Comparison of ENCODE assay signal across 8 cellular contexts in genomic region chr3:169812844-169813677, GRCh38. TPM values are rescaled to one million over a fixed set of nuclear protein-coding genes. Genes with fewer than 3 reads are reported as not detected.
DNase-seq lines count a peak whose midpoint lies in the region; ATAC-seq and TF ChIP-seq lines count a peak whose summit lies in the region.

LRRC34 (minus strand) TSS chr3:169812904; CDS start chr3:169812548, 356 bp downstream.
LRRIQ4 (plus strand) TSS chr3:169812870; CDS start chr3:169821922, 9,052 bp downstream.

- H3K36me3 ChIP-seq in muscle layer of colon (ENCODE audit: insufficient read depth, low read length): no peaks in the 10 kb centered on the region

- peak within 1 kb of the TSS; percentile 68 for H3K27ac ChIP-seq in AG04450 (ENCODE audit: low read depth, low read length)
- peak within 1 kb of the TSS; percentile 82 for H3K27ac ChIP-seq in muscle layer of colon (ENCODE audit: low read depth, low read length)

- peak within 1 kb of the TSS; percentile 60 for H3K4me3 ChIP-seq in AG04450 (ENCODE audit: low read depth, low read length)
- peak within 1 kb of the TSS; percentile 73 to 82 for H3K4me3 ChIP-seq in muscle layer of colon (ENCODE audit: low read depth in 1 of 2, low read length in 2 of 2)

- no peak for TF ChIP-seq CTCF in AG04450 (IDR thresholded peaks at IDR 0.05; ENCODE audit: low read depth, low read length)

- H3K9me3 ChIP-seq in AG04450 (ENCODE audit: control insufficient read depth, insufficient read depth, low read length) (no peaks in the 10 kb centered on the region; the same call in 1 of the 2 replicates), muscle layer of colon (ENCODE audit: low read length) (no peaks in the 10 kb centered on the region)

- H3K4me3 Mint-ChIP-seq in activated CD8-positive, alpha-beta memory T cell treated with anti-CD3 and anti-CD28 coated beads, Interleukin-2, amount 10 ng/mL, durations not matched to agents 7 days and 5 days: peak within 1 kb of the TSS; percentile 75

- POLR2A ChIA-PET in AG04450 (lab: Yijun Ruan, JAX): interaction anchor here (0.7 to 1.3 kb wide), 4 partner anchors 40 to 179 kb away, joined by 3 to 6 read pairs (median 4); partner anchors contain the start of genes ACTRT3, MYNN and SEC62

- H3K36me3 Mint-ChIP-seq in activated CD8-positive, alpha-beta memory T cell treated with anti-CD3 and anti-CD28 coated beads, Interleukin-2, amount 10 ng/mL, durations not matched to agents 7 days and 5 days: peaks cover 16% of the 10 kb centered on the region

- CTCF ChIA-PET in AG04450 (lab: Charles Lee): no interaction called here
- CTCF ChIA-PET in activated CD8-positive, alpha-beta memory T cell treated with anti-CD3 and anti-CD28 coated beads, Interleukin-2, amount 10 ng/mL, durations not matched to agents 7 days and 5 days (lab: Charles Lee): interaction anchor here (0.9 to 1.6 kb wide), 6 partner anchors 13 to 153 kb away, joined by 3 to 8 read pairs (median 4); partner anchors contain the start of gene MYNN

- ATAC-seq in GM19023 (IDR thresholded peaks at IDR 0.05; ENCODE audit: unreplicated experiment) (peak; percentile 46), HG03354 (IDR thresholded peaks at IDR 0.05; ENCODE audit: poor library complexity, severe bottlenecking, unreplicated experiment) (peak; percentile 47), esophagus mucosa (peak; percentile 63)
- ATAC-seq in activated CD8-positive, alpha-beta memory T cell treated with anti-CD3 and anti-CD28 coated beads, Interleukin-2, amount 10 ng/mL, durations not matched to agents 7 days and 5 days: peak; percentile 73

- peaks cover 15% of the 10 kb centered on the region for H3K9me3 Mint-ChIP-seq in activated CD8-positive, alpha-beta memory T cell treated with anti-CD3 and anti-CD28 coated beads, Interleukin-2, amount 10 ng/mL, durations not matched to agents 7 days and 5 days (ENCODE audit: low read depth)

- peak within 1 kb of the TSS; percentile 66 for H3K9ac ChIP-seq in muscle layer of colon (ENCODE audit: low read length)

- DNase-seq in AG04450 (ENCODE audit: low read depth, low spot score) (peak; percentile 23), NCI-H748 treated with DMSO at 0.1 percent for 48 hours (lab: John Stamatoyannopoulos, UW) (peak; percentile 62)
- peak; percentile 92 for DNase-seq in activated CD8-positive, alpha-beta memory T cell treated with anti-CD3 and anti-CD28 coated beads, Interleukin-2, amount 10 ng/mL, durations not matched to agents 7 days and 5 days
- DNase-seq in stimulated activated CD8-positive, alpha-beta memory T cell treated with anti-CD3 and anti-CD28 coated beads, Interleukin-7, amount 100 ng/mL, for 4 hours (ENCODE audit: low read depth in 2 of 2): peak; percentile 52 to 61

- peaks cover 47% of the 10 kb centered on the region for H3K4me1 Mint-ChIP-seq in activated CD8-positive, alpha-beta memory T cell treated with anti-CD3 and anti-CD28 coated beads, Interleukin-2, amount 10 ng/mL, durations not matched to agents 7 days and 5 days

- H3K27me3 ChIP-seq in AG04450 (ENCODE audit: control insufficient read depth, insufficient read depth, low read length): no peaks in the 10 kb centered on the region
- H3K27me3 ChIP-seq in muscle layer of colon (ENCODE audit: control insufficient read depth in 1 of 2, insufficient read depth in 2 of 2, low read length in 2 of 2): no peaks in the 10 kb centered on the region

- H3K4me1 ChIP-seq in muscle layer of colon (ENCODE audit: insufficient read depth, low read length): peaks cover 15% of the 10 kb centered on the region

- H3K27ac Mint-ChIP-seq in activated CD8-positive, alpha-beta memory T cell treated with anti-CD3 and anti-CD28 coated beads, Interleukin-2, amount 10 ng/mL, durations not matched to agents 7 days and 5 days: peak within 1 kb of the TSS; percentile 90

- H3K27me3 Mint-ChIP-seq in activated CD8-positive, alpha-beta memory T cell treated with anti-CD3 and anti-CD28 coated beads, Interleukin-2, amount 10 ng/mL, durations not matched to agents 7 days and 5 days: peaks cover 15% of the 10 kb centered on the region

RNA-seq across cellular contexts. Expression of gene LRRC34, which starts in this region (rescaled TPM):
- polyA plus RNA-seq in AG04450 (2011; rRNA removed): 1.2 and 2.3 TPM in 2 replicates
- 0.18 and 0.52 TPM in 2 replicates for polyA minus RNA-seq in AG04450 (2011; rRNA and poly(A)+ RNA removed)
- 1 to 10 TPM; 7.2 to 9.6 TPM for total RNA-seq in activated CD8-positive, alpha-beta memory T cell treated with anti-CD3 and anti-CD28 coated beads, Interleukin-2, amount 10 ng/mL, durations not matched to agents 7 days and 5 days
- 0.24 TPM for total RNA-seq in esophagus mucosa

RNA-seq across cellular contexts. Expression of gene LRRIQ4, which starts in this region (rescaled TPM):
- polyA plus RNA-seq in AG04450 (2011; rRNA removed): not detected in 2 replicates
- not detected in 2 replicates for polyA minus RNA-seq in AG04450 (2011; rRNA and poly(A)+ RNA removed)
- total RNA-seq in activated CD8-positive, alpha-beta memory T cell treated with anti-CD3 and anti-CD28 coated beads, Interleukin-2, amount 10 ng/mL, durations not matched to agents 7 days and 5 days: under 1 TPM; 0.23 to 0.35 TPM
- total RNA-seq in esophagus mucosa: not detected

Comparison
In these comparisons a context has a peak if more than half of its experiments do, and no peak if none do; other contexts are left out.
1. Peak in every context shown above with its lines: DNase-seq, ATAC-seq, H3K4me3 ChIP-seq and H3K27ac ChIP-seq.
2. Peak in ATAC-seq in esophagus mucosa; RNA of the genes that start here not detected or under 1 TPM.
3. DNase-seq: peak in every context shown above with its lines; median percentile 92 in activated CD8-positive, alpha-beta memory T cell treated with anti-CD3 and anti-CD28 coated beads, Interleukin-2, amount 10 ng/mL, durations not matched to agents 7 days and 5 days; 62 in NCI-H748 treated with DMSO at 0.1 percent for 48 hours; 56 in stimulated activated CD8-positive, alpha-beta memory T cell treated with anti-CD3 and anti-CD28 coated beads, Interleukin-7, amount 100 ng/mL, for 4 hours; 23 in AG04450.